2 cellular contexts compared by ENCODE assay signal in the genomic region with DNA sequence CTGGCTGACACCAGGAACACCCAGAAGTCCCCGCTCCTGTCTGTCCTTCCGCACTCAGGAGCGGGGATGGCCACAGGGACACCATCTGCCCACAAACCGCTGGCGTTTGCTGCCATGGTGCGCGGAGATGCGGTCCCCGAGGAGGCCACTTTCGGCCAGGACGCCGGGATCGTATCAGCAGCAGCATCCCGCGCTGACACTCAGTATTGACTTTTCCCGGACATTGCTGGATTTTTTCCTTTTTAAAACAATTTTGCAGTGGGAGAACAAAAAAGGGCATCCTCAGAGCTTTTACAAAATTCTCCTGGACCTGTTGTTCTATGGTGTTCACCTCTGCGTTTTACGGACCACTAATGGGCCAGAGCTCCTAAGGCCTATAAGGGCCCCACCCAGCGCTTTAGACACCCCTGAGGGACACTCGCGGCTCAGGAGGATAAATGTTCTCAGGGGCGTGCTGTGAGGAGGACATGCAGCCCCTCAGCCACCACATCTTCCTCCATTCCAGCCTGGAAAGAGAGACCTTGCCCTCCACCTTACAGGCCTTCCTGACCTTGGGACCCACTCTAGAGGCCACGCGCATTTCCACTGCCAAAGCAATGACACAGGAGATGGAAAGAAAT. TPM values are rescaled to one million over a fixed set of nuclear protein-coding genes. Genes with fewer than 3 reads are reported as not detected.
"Had no signal": no experiment of that assay in that cellular context is flagged by ENCODE, and none has a peak within 500 bp of the region (broad histone marks: within the 10 kb centered on the region; RNA-seq: fewer than 3 reads in every experiment).

No MANE protein-coding gene starts in this region.

RNA-seq across cellular contexts. Expression of gene POTEB3, which starts 56.3 kb away (rescaled TPM):
- total RNA-seq: G401, GM12878 had no signal
